ENCODE assay signal across 6 cellular contexts in the genomic region with DNA sequence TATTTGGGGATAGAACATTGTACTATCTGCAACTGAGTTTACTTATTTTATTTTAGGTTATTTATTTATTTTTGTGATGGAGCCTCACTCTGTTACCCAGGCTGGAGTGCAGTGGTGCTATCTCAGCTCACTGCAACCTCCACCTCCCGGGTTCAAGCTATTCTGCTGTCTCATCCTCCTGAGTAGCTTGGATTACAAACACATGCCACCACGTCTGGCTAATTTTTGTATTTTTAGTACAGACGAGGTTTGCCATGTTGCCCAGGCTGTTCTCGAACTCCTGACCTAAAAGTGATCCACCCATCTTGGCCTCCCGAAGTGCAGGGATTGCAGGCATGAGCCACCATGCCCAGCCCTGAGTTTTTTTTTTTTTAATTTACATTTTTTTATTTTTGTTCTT. TPM values are rescaled to one million over a fixed set of nuclear protein-coding genes. Genes with fewer than 3 reads are reported as not detected.
A peak's percentile ranks its signal among the peaks of the same experiment; 100 is the strongest.
DNase-seq lines count a peak whose midpoint lies in the region; ATAC-seq, FAIRE-seq and TF ChIP-seq lines count a peak whose summit lies in the region.
"Not testable (repeated sequence)": the region's sequence is repeated elsewhere in the genome, so short reads cannot be mapped to it uniquely, and the experiment has no call there.
"Had no signal": no experiment of that assay in that cellular context is flagged by ENCODE, and none has a peak within 500 bp of the region (broad histone marks: within the 10 kb centered on the region; RNA-seq: fewer than 3 reads in every experiment).

No MANE protein-coding gene starts in this region.

- peak; percentile 71 for FAIRE-seq in endothelial cell of umbilical vein (lab: Jason Lieb, UNC)

- dilution Hi-C loops in endothelial cell of umbilical vein (cut with MboI; ENCODE audit: extremely low pct_ligation_motif_present, low sequenced_read_pairs): not testable (repeated sequence)

- H3K79me2 ChIP-seq in endothelial cell of umbilical vein (ENCODE audit: control insufficient read depth, insufficient read depth, low read length): not testable (repeated sequence)

- H3K36me3 ChIP-seq in endothelial cell of umbilical vein (ENCODE audit: control insufficient read depth in 2 of 2, extremely low read depth in 1 of 2, insufficient read depth in 2 of 2, low read length in 2 of 2); psoas muscle (ENCODE audit: insufficient read depth in 1 of 2, low read depth in 1 of 2): not testable (repeated sequence)

- not testable (repeated sequence) for H3K27me3 ChIP-seq in endothelial cell of umbilical vein (ENCODE audit: control insufficient read depth in 2 of 2, insufficient read depth in 2 of 2, low read length in 2 of 2); psoas muscle (ENCODE audit: insufficient read depth in 3 of 3, low read length in 2 of 3)

- not testable (repeated sequence) for H3K9me1 ChIP-seq in endothelial cell of umbilical vein (replicated peaks; ENCODE audit: control insufficient read depth, extremely low read depth, insufficient read depth, low read length)

- not testable (repeated sequence) for H3K4me1 ChIP-seq in endothelial cell of umbilical vein (ENCODE audit: control insufficient read depth, extremely low read depth, insufficient read depth, low read length)
- peaks cover 12% of the 10 kb centered on the region for H3K4me1 ChIP-seq in psoas muscle

- not testable (repeated sequence) for H3K4me2 ChIP-seq in endothelial cell of umbilical vein (ENCODE audit: insufficient read depth, low read length)

- not testable (repeated sequence) for H3K9me3 ChIP-seq in endothelial cell of umbilical vein (replicated peaks; ENCODE audit: control insufficient read depth, insufficient read depth, low read length); psoas muscle

- WGBS in psoas muscle, 3 donors: 40 to 64% (median 41%) methylated on average over 1 of the region's 5 CpGs

- not testable (repeated sequence) for BruUV-seq in endothelial cell of umbilical vein (replicated peaks; lab: Mats Ljungman, UMichigan)

- not testable (repeated sequence) for TF ChIP-seq CTCF in endothelial cell of umbilical vein (IDR thresholded peaks at IDR 0.05; ENCODE audit: extremely low read depth in 1 of 2, insufficient read depth in 1 of 2, low read depth in 1 of 2, low read length in 2 of 2); psoas muscle (IDR thresholded peaks at IDR 0.05)

- POLR2A ChIA-PET in endothelial cell of umbilical vein (lab: Charles Lee): not testable (repeated sequence)

- not testable (repeated sequence) for H3K9ac ChIP-seq in endothelial cell of umbilical vein (replicated peaks; ENCODE audit: extremely low read depth, insufficient read depth, low read length)

- H3K27ac ChIP-seq in endothelial cell of umbilical vein (ENCODE audit: insufficient read depth, low read depth, low read length); psoas muscle: not testable (repeated sequence)

- H3K4me3 ChIP-seq in endothelial cell of umbilical vein (replicated peaks in 1 of 3; ENCODE audit: insufficient read depth in 1 of 3, low read depth in 1 of 3, low read length in 3 of 3); psoas muscle: not testable (repeated sequence)

- not testable (repeated sequence) for TF ChIP-seq POLR2A in endothelial cell of umbilical vein (IDR thresholded peaks at IDR 0.05; ENCODE audit: low read depth, low read length)

- not testable (repeated sequence) for DNase-seq in endothelial cell of umbilical vein (ENCODE audit: low read depth, low spot score); psoas muscle

- CTCF ChIA-PET in endothelial cell of umbilical vein (lab: Charles Lee): not testable (repeated sequence)

- ATAC-seq in psoas muscle: peak; percentile 21 to 56 (median 54)

- intact Hi-C loops in endothelial cell of umbilical vein (cut with micrococcal nuclease); psoas muscle (cut with DNase I): not testable (repeated sequence)

- not testable (repeated sequence) for H2AFZ ChIP-seq in endothelial cell of umbilical vein (ENCODE audit: low read depth, low read length)

- H4K20me1 ChIP-seq in endothelial cell of umbilical vein (replicated peaks; ENCODE audit: control insufficient read depth, extremely low read depth, insufficient read depth, low read length): not testable (repeated sequence)

RNA-seq across cellular contexts. Expression of a gene that starts 10.9 kb away (rescaled TPM):
- total RNA-seq in endothelial cell of umbilical vein (18.5 and 20.7 TPM in 2 replicates), psoas muscle (10 to 100 TPM; 25.9 to 43.4 (median 31.9) TPM)
- polyA plus RNA-seq in endothelial cell of umbilical vein (18.2 and 21.9 TPM in 2 replicates), psoas muscle (10 to 100 TPM; 19.4 to 62.0 (median 30.8) TPM)
- polyA plus RNA-seq in endothelial cell of umbilical vein (2011; cell fraction: cytosol; rRNA removed): 24.0 and 26.1 TPM in 2 replicates
- polyA plus RNA-seq in endothelial cell of umbilical vein (2011; cell fraction: nucleus; rRNA removed): 11.4 and 15.6 TPM in 2 replicates
- 18.6 and 20.4 TPM in 2 replicates for polyA plus RNA-seq in endothelial cell of umbilical vein (2012)
- polyA minus RNA-seq in endothelial cell of umbilical vein: 10.1 and 12.2 TPM in 2 replicates
- polyA minus RNA-seq in endothelial cell of umbilical vein (2011; cell fraction: cytosol; rRNA and poly(A)+ RNA removed): 30.6 TPM
- polyA minus RNA-seq in endothelial cell of umbilical vein (2011; cell fraction: nucleus; rRNA and poly(A)+ RNA removed): 2.6 and 3.9 TPM in 2 replicates

RNA-seq across cellular contexts. Expression of a gene that starts 46.1 kb away (rescaled TPM):
- total RNA-seq in endothelial cell of umbilical vein (19.2 and 24.4 TPM in 2 replicates), psoas muscle (10 to 100 TPM; 24.6 to 57.3 (median 39.5) TPM)
- polyA plus RNA-seq in endothelial cell of umbilical vein (24.9 and 32.0 TPM in 2 replicates), psoas muscle (10 to 100 TPM; 18.9 to 76.7 (median 39.0) TPM)
- 29.1 and 32.5 TPM in 2 replicates for polyA plus RNA-seq in endothelial cell of umbilical vein (2011; cell fraction: cytosol; rRNA removed)
- polyA plus RNA-seq in endothelial cell of umbilical vein (2011; cell fraction: nucleus; rRNA removed): 15.4 and 16.7 TPM in 2 replicates
- 24.4 and 25.2 TPM in 2 replicates for polyA plus RNA-seq in endothelial cell of umbilical vein (2012)
- 6.3 and 9.5 TPM in 2 replicates for polyA minus RNA-seq in endothelial cell of umbilical vein
- 14.2 TPM for polyA minus RNA-seq in endothelial cell of umbilical vein (2011; cell fraction: cytosol; rRNA and poly(A)+ RNA removed)
- 4.5 and 5.0 TPM in 2 replicates for polyA minus RNA-seq in endothelial cell of umbilical vein (2011; cell fraction: nucleus; rRNA and poly(A)+ RNA removed)

RNA-seq across cellular contexts. Expression of a gene that starts 52.2 kb away (rescaled TPM):
- total RNA-seq in endothelial cell of umbilical vein (not detected in 2 replicates), psoas muscle (under 1 TPM in 3 of 4 donors, not detected in 1; 0.04 to 0.10 (median 0.06) TPM)
- polyA plus RNA-seq in endothelial cell of umbilical vein (0.03 and 0.08 TPM in 2 replicates), psoas muscle (under 1 TPM in 2 of 3 donors, not detected in 1; 0.08 to 0.19 TPM)
- polyA plus RNA-seq in endothelial cell of umbilical vein (2011; cell fraction: cytosol; rRNA removed): 0.01 TPM in 1 of 2 replicates, not detected in the other
- polyA plus RNA-seq in endothelial cell of umbilical vein (2011; cell fraction: nucleus; rRNA removed): 0.22 and 0.36 TPM in 2 replicates
- polyA plus RNA-seq in endothelial cell of umbilical vein (2012): 0.04 TPM in 1 of 2 replicates, not detected in the other
- polyA minus RNA-seq in endothelial cell of umbilical vein: 0.05 TPM in 1 of 2 replicates, not detected in the other
- polyA minus RNA-seq in endothelial cell of umbilical vein (2011; cell fraction: cytosol; rRNA and poly(A)+ RNA removed): not detected
- polyA minus RNA-seq in endothelial cell of umbilical vein (2011; cell fraction: nucleus; rRNA and poly(A)+ RNA removed): 0.14 TPM in 1 of 2 replicates, not detected in the other
- polyA plus RNA-seq: AG04450; CD14-positive monocyte; CD4-positive, alpha-beta memory T cell; CD4-positive, CD25-positive, alpha-beta regulatory T cell had no signal
